Comparison of ENCODE assay signal across 2 cellular contexts in the genomic region with DNA sequence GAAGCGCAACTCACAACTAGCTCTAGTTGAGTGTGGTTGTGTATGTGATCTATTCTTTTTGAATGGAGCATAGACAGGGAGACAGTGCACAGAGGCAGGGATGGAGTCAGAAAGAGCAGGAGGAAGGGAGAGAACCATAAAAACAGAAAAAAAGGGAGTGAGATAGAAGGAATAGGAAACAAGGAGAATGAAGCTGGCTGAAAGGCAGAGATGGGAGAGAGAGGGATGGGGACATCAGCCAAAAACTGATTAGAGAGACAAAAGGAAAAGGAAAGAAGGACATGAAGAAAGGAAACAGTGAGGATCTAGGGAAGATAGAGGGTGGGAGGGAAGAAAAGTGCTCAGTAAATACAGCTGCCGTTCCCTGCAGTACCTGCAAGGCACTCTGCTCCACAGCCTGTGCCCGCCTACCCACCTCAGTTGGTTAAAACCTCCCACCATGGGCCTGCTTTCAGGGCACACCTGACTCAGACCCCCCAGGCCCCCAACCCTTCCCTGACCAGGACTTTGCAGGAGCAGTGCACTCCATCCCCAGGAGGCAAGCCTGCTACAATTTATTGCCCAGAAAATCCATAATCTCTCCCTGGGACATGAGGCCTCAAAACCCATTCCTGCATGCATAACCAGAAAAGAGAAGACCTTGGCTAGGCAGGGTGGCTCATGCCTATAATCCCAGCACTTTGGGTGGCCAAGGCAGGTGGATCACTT.
A peak's percentile ranks its signal among the peaks of the same experiment; 100 is the strongest.
TF ChIP-seq lines count a peak whose summit lies in the region.

No MANE protein-coding gene starts in this region.

TF ChIP-seq in GM23338, 12 proteins besides CTCF, POLR2A, EP300 and RAD21:
- no peak for TF ChIP-seq ZNF114 (CRISPR knock-in tag; IDR thresholded peaks at IDR 0.05)
- TF ChIP-seq CREB1 (CRISPR knock-in tag; IDR thresholded peaks at IDR 0.05; ENCODE audit: low read depth): no peak
- TF ChIP-seq, protein P1, sequence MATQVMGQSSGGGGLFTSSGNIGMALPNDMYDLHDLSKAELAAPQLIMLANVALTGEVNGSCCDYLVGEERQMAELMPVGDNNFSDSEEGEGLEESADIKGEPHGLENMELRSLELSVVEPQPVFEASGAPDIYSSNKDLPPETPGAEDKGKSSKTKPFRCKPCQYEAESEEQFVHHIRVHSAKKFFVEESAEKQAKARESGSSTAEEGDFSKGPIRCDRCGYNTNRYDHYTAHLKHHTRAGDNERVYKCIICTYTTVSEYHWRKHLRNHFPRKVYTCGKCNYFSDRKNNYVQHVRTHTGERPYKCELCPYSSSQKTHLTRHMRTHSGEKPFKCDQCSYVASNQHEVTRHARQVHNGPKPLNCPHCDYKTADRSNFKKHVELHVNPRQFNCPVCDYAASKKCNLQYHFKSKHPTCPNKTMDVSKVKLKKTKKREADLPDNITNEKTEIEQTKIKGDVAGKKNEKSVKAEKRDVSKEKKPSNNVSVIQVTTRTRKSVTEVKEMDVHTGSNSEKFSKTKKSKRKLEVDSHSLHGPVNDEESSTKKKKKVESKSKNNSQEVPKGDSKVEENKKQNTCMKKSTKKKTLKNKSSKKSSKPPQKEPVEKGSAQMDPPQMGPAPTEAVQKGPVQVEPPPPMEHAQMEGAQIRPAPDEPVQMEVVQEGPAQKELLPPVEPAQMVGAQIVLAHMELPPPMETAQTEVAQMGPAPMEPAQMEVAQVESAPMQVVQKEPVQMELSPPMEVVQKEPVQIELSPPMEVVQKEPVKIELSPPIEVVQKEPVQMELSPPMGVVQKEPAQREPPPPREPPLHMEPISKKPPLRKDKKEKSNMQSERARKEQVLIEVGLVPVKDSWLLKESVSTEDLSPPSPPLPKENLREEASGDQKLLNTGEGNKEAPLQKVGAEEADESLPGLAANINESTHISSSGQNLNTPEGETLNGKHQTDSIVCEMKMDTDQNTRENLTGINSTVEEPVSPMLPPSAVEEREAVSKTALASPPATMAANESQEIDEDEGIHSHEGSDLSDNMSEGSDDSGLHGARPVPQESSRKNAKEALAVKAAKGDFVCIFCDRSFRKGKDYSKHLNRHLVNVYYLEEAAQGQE (IDR thresholded peaks at IDR 0.05; ENCODE audit: unreplicated experiment): no peak
- no peak for TF ChIP-seq JUNB (IDR thresholded peaks at IDR 0.05; ENCODE audit: unreplicated experiment)
- no peak for TF ChIP-seq ZNF331 (CRISPR knock-in tag; IDR thresholded peaks at IDR 0.05; ENCODE audit: low read depth)

TF ChIP-seq in H1, 55 proteins besides CTCF, POLR2A, EP300 and RAD21:
- TF ChIP-seq CBX8 (IDR thresholded peaks at IDR 0.05; ENCODE audit: borderline replicate concordance, low read depth, low read length) (no peak), KDM5A (IDR thresholded peaks at IDR 0.05; ENCODE audit: low read length) (no peak), POLR2AphosphoS5 (IDR thresholded peaks at IDR 0.05; ENCODE audit: low read depth, low read length) (peak; percentile 89), MAFK (IDR thresholded peaks at IDR 0.05; ENCODE audit: low read depth, low read length) (no peak), PHF8 (conservative IDR thresholded peaks at IDR 0.05; ENCODE audit: low read depth, low read length) (no peak), GABPA (IDR thresholded peaks at IDR 0.05; ENCODE audit: borderline replicate concordance, insufficient read depth, low read length) (no peak), SIN3A (conservative IDR thresholded peaks at IDR 0.05 in 1 of 2, IDR thresholded peaks at IDR 0.05 in 1 of 2; ENCODE audit: low read depth in 1 of 2, low read length in 2 of 2) (no peak), FOSL1 (IDR thresholded peaks at IDR 0.05; ENCODE audit: insufficient read depth, low read depth, low read length) (no peak), SP1 (IDR thresholded peaks at IDR 0.05; ENCODE audit: low read depth, low read length) (no peak), TAF1 (IDR thresholded peaks at IDR 0.05; ENCODE audit: low read depth, low read length) (no peak), TAF7 (optimal IDR thresholded peaks at IDR 0.05; ENCODE audit: borderline replicate concordance, low read depth, low read length) (peak; percentile 4), HDAC6 (IDR thresholded peaks at IDR 0.05; ENCODE audit: low read depth, low read length) (no peak), SIRT6 (IDR thresholded peaks at IDR 0.05; ENCODE audit: low read length) (no peak), SAP30 (IDR thresholded peaks at IDR 0.05; ENCODE audit: insufficient read depth, insufficient replicate concordance, low read length) (no peak), POU5F1 (IDR thresholded peaks at IDR 0.05; ENCODE audit: low read depth, low read length) (no peak), JUN (IDR thresholded peaks at IDR 0.05; ENCODE audit: low read depth, low read length) (no peak), RXRA (IDR thresholded peaks at IDR 0.05; ENCODE audit: insufficient read depth, low read depth, low read length) (no peak), SRF (IDR thresholded peaks at IDR 0.05; ENCODE audit: low read depth, low read length) (no peak), EZH2 (IDR thresholded peaks at IDR 0.05; ENCODE audit: low read depth, low read length, severe bottlenecking) (no peak), YY1 (IDR thresholded peaks at IDR 0.05; ENCODE audit: low read depth, low read length) (no peak), CHD2 (IDR thresholded peaks at IDR 0.05; ENCODE audit: low read length) (peak; percentile 11; the same call in 1 of the 2 replicates)
- TF ChIP-seq, protein P2, sequence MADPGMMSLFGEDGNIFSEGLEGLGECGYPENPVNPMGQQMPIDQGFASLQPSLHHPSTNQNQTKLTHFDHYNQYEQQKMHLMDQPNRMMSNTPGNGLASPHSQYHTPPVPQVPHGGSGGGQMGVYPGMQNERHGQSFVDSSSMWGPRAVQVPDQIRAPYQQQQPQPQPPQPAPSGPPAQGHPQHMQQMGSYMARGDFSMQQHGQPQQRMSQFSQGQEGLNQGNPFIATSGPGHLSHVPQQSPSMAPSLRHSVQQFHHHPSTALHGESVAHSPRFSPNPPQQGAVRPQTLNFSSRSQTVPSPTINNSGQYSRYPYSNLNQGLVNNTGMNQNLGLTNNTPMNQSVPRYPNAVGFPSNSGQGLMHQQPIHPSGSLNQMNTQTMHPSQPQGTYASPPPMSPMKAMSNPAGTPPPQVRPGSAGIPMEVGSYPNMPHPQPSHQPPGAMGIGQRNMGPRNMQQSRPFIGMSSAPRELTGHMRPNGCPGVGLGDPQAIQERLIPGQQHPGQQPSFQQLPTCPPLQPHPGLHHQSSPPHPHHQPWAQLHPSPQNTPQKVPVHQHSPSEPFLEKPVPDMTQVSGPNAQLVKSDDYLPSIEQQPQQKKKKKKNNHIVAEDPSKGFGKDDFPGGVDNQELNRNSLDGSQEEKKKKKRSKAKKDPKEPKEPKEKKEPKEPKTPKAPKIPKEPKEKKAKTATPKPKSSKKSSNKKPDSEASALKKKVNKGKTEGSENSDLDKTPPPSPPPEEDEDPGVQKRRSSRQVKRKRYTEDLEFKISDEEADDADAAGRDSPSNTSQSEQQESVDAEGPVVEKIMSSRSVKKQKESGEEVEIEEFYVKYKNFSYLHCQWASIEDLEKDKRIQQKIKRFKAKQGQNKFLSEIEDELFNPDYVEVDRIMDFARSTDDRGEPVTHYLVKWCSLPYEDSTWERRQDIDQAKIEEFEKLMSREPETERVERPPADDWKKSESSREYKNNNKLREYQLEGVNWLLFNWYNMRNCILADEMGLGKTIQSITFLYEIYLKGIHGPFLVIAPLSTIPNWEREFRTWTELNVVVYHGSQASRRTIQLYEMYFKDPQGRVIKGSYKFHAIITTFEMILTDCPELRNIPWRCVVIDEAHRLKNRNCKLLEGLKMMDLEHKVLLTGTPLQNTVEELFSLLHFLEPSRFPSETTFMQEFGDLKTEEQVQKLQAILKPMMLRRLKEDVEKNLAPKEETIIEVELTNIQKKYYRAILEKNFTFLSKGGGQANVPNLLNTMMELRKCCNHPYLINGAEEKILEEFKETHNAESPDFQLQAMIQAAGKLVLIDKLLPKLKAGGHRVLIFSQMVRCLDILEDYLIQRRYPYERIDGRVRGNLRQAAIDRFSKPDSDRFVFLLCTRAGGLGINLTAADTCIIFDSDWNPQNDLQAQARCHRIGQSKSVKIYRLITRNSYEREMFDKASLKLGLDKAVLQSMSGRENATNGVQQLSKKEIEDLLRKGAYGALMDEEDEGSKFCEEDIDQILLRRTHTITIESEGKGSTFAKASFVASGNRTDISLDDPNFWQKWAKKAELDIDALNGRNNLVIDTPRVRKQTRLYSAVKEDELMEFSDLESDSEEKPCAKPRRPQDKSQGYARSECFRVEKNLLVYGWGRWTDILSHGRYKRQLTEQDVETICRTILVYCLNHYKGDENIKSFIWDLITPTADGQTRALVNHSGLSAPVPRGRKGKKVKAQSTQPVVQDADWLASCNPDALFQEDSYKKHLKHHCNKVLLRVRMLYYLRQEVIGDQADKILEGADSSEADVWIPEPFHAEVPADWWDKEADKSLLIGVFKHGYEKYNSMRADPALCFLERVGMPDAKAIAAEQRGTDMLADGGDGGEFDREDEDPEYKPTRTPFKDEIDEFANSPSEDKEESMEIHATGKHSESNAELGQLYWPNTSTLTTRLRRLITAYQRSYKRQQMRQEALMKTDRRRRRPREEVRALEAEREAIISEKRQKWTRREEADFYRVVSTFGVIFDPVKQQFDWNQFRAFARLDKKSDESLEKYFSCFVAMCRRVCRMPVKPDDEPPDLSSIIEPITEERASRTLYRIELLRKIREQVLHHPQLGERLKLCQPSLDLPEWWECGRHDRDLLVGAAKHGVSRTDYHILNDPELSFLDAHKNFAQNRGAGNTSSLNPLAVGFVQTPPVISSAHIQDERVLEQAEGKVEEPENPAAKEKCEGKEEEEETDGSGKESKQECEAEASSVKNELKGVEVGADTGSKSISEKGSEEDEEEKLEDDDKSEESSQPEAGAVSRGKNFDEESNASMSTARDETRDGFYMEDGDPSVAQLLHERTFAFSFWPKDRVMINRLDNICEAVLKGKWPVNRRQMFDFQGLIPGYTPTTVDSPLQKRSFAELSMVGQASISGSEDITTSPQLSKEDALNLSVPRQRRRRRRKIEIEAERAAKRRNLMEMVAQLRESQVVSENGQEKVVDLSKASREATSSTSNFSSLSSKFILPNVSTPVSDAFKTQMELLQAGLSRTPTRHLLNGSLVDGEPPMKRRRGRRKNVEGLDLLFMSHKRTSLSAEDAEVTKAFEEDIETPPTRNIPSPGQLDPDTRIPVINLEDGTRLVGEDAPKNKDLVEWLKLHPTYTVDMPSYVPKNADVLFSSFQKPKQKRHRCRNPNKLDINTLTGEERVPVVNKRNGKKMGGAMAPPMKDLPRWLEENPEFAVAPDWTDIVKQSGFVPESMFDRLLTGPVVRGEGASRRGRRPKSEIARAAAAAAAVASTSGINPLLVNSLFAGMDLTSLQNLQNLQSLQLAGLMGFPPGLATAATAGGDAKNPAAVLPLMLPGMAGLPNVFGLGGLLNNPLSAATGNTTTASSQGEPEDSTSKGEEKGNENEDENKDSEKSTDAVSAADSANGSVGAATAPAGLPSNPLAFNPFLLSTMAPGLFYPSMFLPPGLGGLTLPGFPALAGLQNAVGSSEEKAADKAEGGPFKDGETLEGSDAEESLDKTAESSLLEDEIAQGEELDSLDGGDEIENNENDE (IDR thresholded peaks at IDR 0.05; ENCODE audit: insufficient replicate concordance, low read length): no peak
TF ChIP-seq in H1: peak in this region for 3.
